22 cellular contexts compared by ENCODE assay signal in the genomic region with DNA sequence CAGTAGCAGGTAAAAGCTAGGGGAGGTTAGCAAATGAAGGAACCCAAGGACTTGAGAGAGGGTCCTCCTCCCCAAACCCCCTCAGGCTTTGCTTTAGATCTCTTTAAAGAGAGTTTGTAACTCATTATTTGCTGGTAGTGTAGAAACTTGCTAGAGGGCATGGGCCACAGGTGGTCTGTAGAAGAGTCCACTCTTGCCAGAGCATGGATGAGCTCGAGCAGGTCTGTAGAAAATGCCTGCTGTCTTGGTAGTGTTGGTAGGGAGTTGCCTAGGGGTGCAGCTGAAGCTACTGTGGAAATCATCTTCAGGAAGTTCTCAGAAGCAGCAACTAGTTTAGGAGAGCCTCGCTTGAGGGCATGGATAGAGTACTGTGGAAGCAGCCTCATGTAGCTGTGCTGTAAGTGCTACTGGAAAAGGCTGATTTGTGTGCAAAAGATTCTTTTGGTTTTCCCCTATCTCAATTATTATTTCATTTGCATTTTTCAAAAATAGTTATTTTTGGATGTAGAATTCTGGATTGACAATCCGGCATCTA.
DNase-seq lines count a peak whose midpoint lies in the region; ATAC-seq, FAIRE-seq and TF ChIP-seq lines count a peak whose summit lies in the region.
"Had no signal": no experiment of that assay in that cellular context is flagged by ENCODE, and none has a peak within 500 bp of the region (broad histone marks: within the 10 kb centered on the region; RNA-seq: fewer than 3 reads in every experiment).

No MANE protein-coding gene starts in this region.

- POLR2A ChIA-PET in HEK293 (lab: Yijun Ruan, JAX), result no interaction called here
- POLR2A ChIA-PET in PC-3 (lab: Charles Lee; ENCODE audit: unreplicated experiment), result no interaction called here
- POLR2A ChIA-PET in K562 (lab: Yijun Ruan, JAX), result interaction anchor here (0.8 to 1.0 kb wide), 3 partner anchors 8 to 54 kb away, joined by 3 read pairs; no protein-coding TSS in a partner anchor

- H3K9me3 ChIP-seq in HEK293 (ENCODE audit: control insufficient read depth, insufficient read depth, low read depth, low read length) (no peaks in the 10 kb centered on the region), PC-3 (ENCODE audit: low read length) (no peaks in the 10 kb centered on the region), K562 (replicated peaks; ENCODE audit: control insufficient read depth, insufficient read depth, low read depth, low read length) (no peaks in the 10 kb centered on the region), testis (no peaks in the 10 kb centered on the region)

- intact Hi-C loops in PC-3 (cut with micrococcal nuclease) (no loop called here), K562 (cut with micrococcal nuclease) (no loop called here), testis (cut with DNase I; ENCODE audit: low total_unique reads) (no loop called here)

- H3F3A ChIP-seq in PC-3 (ENCODE audit: low read length, unreplicated experiment), result no peaks in the 10 kb centered on the region

- H3K4me1 ChIP-seq in HEK293 (ENCODE audit: control insufficient read depth, insufficient read depth, low read length) (no peaks in the 10 kb centered on the region), PC-3 (ENCODE audit: insufficient read depth, low read length) (peaks cover 11% of the 10 kb centered on the region), K562 (replicated peaks in 1 of 2; ENCODE audit: control insufficient read depth in 2 of 2, insufficient read depth in 2 of 2, low read length in 2 of 2) (no peaks in the 10 kb centered on the region), testis (no peaks in the 10 kb centered on the region)

- H3K9me1 ChIP-seq in K562 (ENCODE audit: control insufficient read depth, insufficient read depth, low read length), result no peaks in the 10 kb centered on the region

- no peaks in the 10 kb centered on the region for H3K9me2 ChIP-seq in PC-3 (replicated peaks; ENCODE audit: low read length)

- BruUV-seq in PC-3 (replicated peaks; lab: Mats Ljungman, UMichigan) (no TSS peak), K562 (replicated peaks; lab: Mats Ljungman, UMichigan) (no TSS peak)

- H3K79me2 ChIP-seq in PC-3 (ENCODE audit: low read length) (no peaks in the 10 kb centered on the region), K562 (ENCODE audit: control insufficient read depth, insufficient read depth, low read length) (peaks cover 21% of the 10 kb centered on the region)

- no peak overlapping the region for H2AFZ ChIP-seq in PC-3 (ENCODE audit: low read length)
- no peak overlapping the region for H2AFZ ChIP-seq in K562 (ENCODE audit: low read depth, low read length)

- H3K4me2 ChIP-seq in PC-3 (ENCODE audit: low read length) (no peak overlapping the region), K562 (ENCODE audit: insufficient read depth, low read length) (no peak overlapping the region)
- H3K4me2 ChIP-seq: KMS-11 had no signal

- CTCF ChIA-PET in HEK293 (lab: Yijun Ruan, JAX) (interaction anchor here (0.6 to 0.9 kb wide), 2 partner anchors 13 to 118 kb away, joined by 3 to 4 read pairs; no protein-coding TSS in a partner anchor), PC-3 (lab: Charles Lee) (no interaction called here), K562 (lab: Yijun Ruan, JAX; ENCODE audit: low intra/inter-chr PET ratio) (no interaction called here)

- DNase-seq in D341Med (ENCODE audit: low spot score), result peak; percentile 6
- DNase-seq in PC-3, result no peak
- DNase-seq in K562 (ENCODE audit: extremely low read depth in 1 of 4, low spot score in 3 of 4), result no peak
- no peak for DNase-seq in GM13976 (ENCODE audit: low spot score)
- no peak for DNase-seq in testis
- no peak for DNase-seq in NCI-H226
- DNase-seq: AML-193; C1 segment of cervical spinal cord; CD8-positive, alpha-beta T cell; DMS53; EL; HFFc6; NCI-H1694; NCI-H2081; NCI-H2171; NCI-H524 treated with DMSO at 0.1 percent for 48 hours; OCI-M1; Right ventricle myocardium superior had no signal

- in situ Hi-C loops in K562 (cut with MboI), result no loop called here
- in situ Hi-C loops in GM13976 (cut with MboI; ENCODE audit: low sequenced_read_pairs, unreplicated experiment), result no loop called here

- FAIRE-seq in K562 (lab: Jason Lieb, UNC), result no peak
- FAIRE-seq: H1 had no signal

- H3K27ac ChIP-seq in HEK293 (ENCODE audit: extremely low read depth, low read depth, low read length) (no peak overlapping the region), PC-3 (ENCODE audit: low read length) (peak overlapping the region; percentile 34), K562 (ENCODE audit: extremely low read depth, low read depth, low read length) (no peak overlapping the region), testis (no peak overlapping the region)
- H3K27ac ChIP-seq: KMS-11 had no signal

- no peak overlapping the region for H3K4me3 ChIP-seq in HEK293 (ENCODE audit: low read depth, low read length)
- no peak overlapping the region for H3K4me3 ChIP-seq in PC-3 (ENCODE audit: low read length)
- H3K4me3 ChIP-seq in K562, result no peak overlapping the region
- H3K4me3 ChIP-seq in testis, result no peak overlapping the region

- TF ChIP-seq CTCF in HEK293 (tag by site-specific recombination; IDR thresholded peaks at IDR 0.05) (no peak), PC-3 (conservative IDR thresholded peaks at IDR 0.05; ENCODE audit: low read depth, low read length) (no peak), K562 (IDR thresholded peaks at IDR 0.05 in 2 of 3, conservative IDR thresholded peaks at IDR 0.05 in 1 of 3; ENCODE audit: insufficient read depth in 2 of 3, low read depth in 1 of 3, low read length in 3 of 3) (no peak), GM13976 (IDR thresholded peaks at IDR 0.05; ENCODE audit: borderline replicate concordance, control extremely low read depth, extremely low read depth, insufficient read depth, missing control alignments) (no peak), testis (IDR thresholded peaks at IDR 0.05) (no peak)

- TF ChIP-seq POLR2A in K562 (conservative IDR thresholded peaks at IDR 0.05), result no peak
- TF ChIP-seq POLR2A in testis (IDR thresholded peaks at IDR 0.05), result no peak

- H4K20me1 ChIP-seq in PC-3 (ENCODE audit: low read length) (0 out of 2 replicates have a peak, but pooled peaks cover 4% of the 10 kb centered on the region), K562 (replicated peaks; ENCODE audit: control insufficient read depth, insufficient read depth, low read length) (no peaks in the 10 kb centered on the region)

- H3K9ac ChIP-seq in PC-3 (ENCODE audit: low read length), result peak overlapping the region; percentile 15; the same call in 1 of the 2 replicates
- H3K9ac ChIP-seq in K562 (ENCODE audit: insufficient read depth in 1 of 2, low read depth in 2 of 2, low read length in 2 of 2), result no peak overlapping the region
- H3K9ac ChIP-seq: KMS-11 had no signal

- no peak for TF ChIP-seq EP300 in K562 (IDR thresholded peaks at IDR 0.05; ENCODE audit: low read length)

- no peak for TF ChIP-seq RAD21 in K562 (CRISPR knock-in tag; conservative IDR thresholded peaks at IDR 0.05 in 1 of 2, IDR thresholded peaks at IDR 0.05 in 1 of 2)

- no peaks in the 10 kb centered on the region for H3K36me3 ChIP-seq in HEK293 (ENCODE audit: control insufficient read depth in 2 of 2, insufficient read depth in 1 of 2, low read length in 2 of 2)
- no peaks in the 10 kb centered on the region for H3K36me3 ChIP-seq in PC-3 (ENCODE audit: low read depth, low read length)
- H3K36me3 ChIP-seq in K562 (ENCODE audit: control insufficient read depth, insufficient read depth, low read length), result no peaks in the 10 kb centered on the region
- H3K36me3 ChIP-seq in testis (ENCODE audit: low read depth, missing control alignments), result no peaks in the 10 kb centered on the region

- no peak for ATAC-seq in PC-3
- peak; percentile 76 for ATAC-seq in K562
- no peak for ATAC-seq in HG03095 (IDR thresholded peaks at IDR 0.05; ENCODE audit: unreplicated experiment)
- ATAC-seq: CD8-positive, alpha-beta T cell had no signal

- no peaks in the 10 kb centered on the region for H3K27me3 ChIP-seq in PC-3 (ENCODE audit: low read length)
- H3K27me3 ChIP-seq in K562 (ENCODE audit: control insufficient read depth in 2 of 2, insufficient read depth in 2 of 2, low read length in 2 of 2), result no peaks in the 10 kb centered on the region
- H3K27me3 ChIP-seq in testis, result no peaks in the 10 kb centered on the region

- 53% methylated on average over 3 of the region's 3 CpGs for WGBS in K562 (ENCODE audit: insufficient coverage, low coverage, missing lambda C conversion rate)
- 67 to 98% methylated on average over 3 of the region's 3 CpGs for WGBS in testis, 2 donors

TF ChIP-seq in HEK293, 187 proteins besides CTCF, POLR2A, EP300 and RAD21:
- TF ChIP-seq SCRT2 (tag by site-specific recombination; IDR thresholded peaks at IDR 0.05) (peak; percentile 41; the same call in 1 of the 2 replicates), BCL11A (tag by site-specific recombination; IDR thresholded peaks at IDR 0.05; ENCODE audit: low read depth) (no peak), ZNF558 (tag by site-specific recombination; IDR thresholded peaks at IDR 0.05) (no peak)

TF ChIP-seq in K562, 482 proteins besides CTCF, POLR2A, EP300 and RAD21:
- TF ChIP-seq, protein P1, sequence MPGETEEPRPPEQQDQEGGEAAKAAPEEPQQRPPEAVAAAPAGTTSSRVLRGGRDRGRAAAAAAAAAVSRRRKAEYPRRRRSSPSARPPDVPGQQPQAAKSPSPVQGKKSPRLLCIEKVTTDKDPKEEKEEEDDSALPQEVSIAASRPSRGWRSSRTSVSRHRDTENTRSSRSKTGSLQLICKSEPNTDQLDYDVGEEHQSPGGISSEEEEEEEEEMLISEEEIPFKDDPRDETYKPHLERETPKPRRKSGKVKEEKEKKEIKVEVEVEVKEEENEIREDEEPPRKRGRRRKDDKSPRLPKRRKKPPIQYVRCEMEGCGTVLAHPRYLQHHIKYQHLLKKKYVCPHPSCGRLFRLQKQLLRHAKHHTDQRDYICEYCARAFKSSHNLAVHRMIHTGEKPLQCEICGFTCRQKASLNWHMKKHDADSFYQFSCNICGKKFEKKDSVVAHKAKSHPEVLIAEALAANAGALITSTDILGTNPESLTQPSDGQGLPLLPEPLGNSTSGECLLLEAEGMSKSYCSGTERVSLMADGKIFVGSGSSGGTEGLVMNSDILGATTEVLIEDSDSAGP (CRISPR knock-in tag; IDR thresholded peaks at IDR 0.05), result no peak
